Comparison of ENCODE assay signal across 29 cellular contexts in the genomic region with DNA sequence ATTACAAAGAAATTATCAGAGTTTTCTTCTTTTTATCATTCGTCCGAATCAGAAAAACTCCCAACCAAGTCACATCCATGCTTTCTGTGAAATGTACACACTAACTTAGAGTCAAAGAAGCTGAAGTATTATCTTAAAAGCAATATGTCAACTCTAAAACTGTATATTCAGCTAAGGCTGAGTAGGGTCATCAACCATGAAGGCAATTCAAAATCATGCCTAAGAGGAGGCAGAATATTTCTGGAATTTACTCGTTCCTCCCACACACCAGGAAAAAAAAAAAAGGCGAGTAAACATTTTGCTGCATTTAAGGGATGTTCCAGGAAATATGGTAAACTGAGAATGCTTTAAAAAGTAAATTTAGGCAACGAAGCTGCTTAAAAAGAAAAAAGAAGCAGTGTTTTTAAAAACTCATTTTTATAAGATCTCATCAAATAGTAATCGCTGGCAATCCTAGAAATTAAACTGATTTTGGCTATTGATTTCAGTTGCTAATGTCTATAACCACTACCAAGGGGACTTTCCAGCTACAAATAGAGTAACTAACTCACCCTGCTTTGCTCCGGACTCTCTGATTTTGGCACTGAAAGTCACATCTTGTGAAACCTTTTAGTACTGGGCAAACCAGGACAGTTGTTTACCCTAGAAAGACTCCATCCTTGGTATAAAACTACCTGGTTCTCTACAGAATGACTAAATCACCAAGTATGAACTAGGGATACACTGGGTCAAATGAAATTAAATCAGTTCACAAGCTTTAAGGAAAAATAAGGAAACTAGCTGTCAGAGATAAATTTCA.
DNase-seq lines count a peak whose midpoint lies in the region; ATAC-seq and TF ChIP-seq lines count a peak whose summit lies in the region.
"Had no signal": no experiment of that assay in that cellular context is flagged by ENCODE, and none has a peak within 500 bp of the region (broad histone marks: within the 10 kb centered on the region; RNA-seq: fewer than 3 reads in every experiment).

No MANE protein-coding gene starts in this region.

- TF ChIP-seq CTCF in KMS-11 (conservative IDR thresholded peaks at IDR 0.05; ENCODE audit: low read depth, low read length) (no peak), nephron (IDR thresholded peaks at IDR 0.05; ENCODE audit: unreplicated experiment in 3 of 3) (no peak), tibial nerve (IDR thresholded peaks at IDR 0.05) (no peak), WTC11 (IDR thresholded peaks at IDR 0.05) (no peak)

- H3K4me3 Mint-ChIP-seq in nephron: peak overlapping the region in 1 of 3 experiments; percentile 1
- no peak overlapping the region for H3K4me3 Mint-ChIP-seq in WTC11
- H3K4me3 Mint-ChIP-seq: activated CD8-positive, alpha-beta T cell treated with anti-CD3 and anti-CD28 coated beads, Interleukin-2, amount 10 ng/mL, durations not matched to agents 7 days and 5 days; activated naive CD8-positive, alpha-beta T cell treated with anti-CD3 and anti-CD28 coated beads, Interleukin-2, amount 10 ng/mL, durations not matched to agents 7 days and 5 days; neural crest cell had no signal

- H3K27ac Mint-ChIP-seq in nephron: peak overlapping the region; percentile 37 to 61 (median 43)
- H3K27ac Mint-ChIP-seq in WTC11: no peak overlapping the region
- H3K27ac Mint-ChIP-seq: activated CD8-positive, alpha-beta T cell treated with anti-CD3 and anti-CD28 coated beads, Interleukin-2, amount 10 ng/mL, durations not matched to agents 7 days and 5 days; activated naive CD8-positive, alpha-beta T cell treated with anti-CD3 and anti-CD28 coated beads, Interleukin-2, amount 10 ng/mL, durations not matched to agents 7 days and 5 days had no signal

- peaks cover 36% of the 10 kb centered on the region for H3K36me3 Mint-ChIP-seq in nephron (ENCODE audit: low read depth)
- peaks cover 9% of the 10 kb centered on the region; the same call in 1 of the 2 replicates for H3K36me3 Mint-ChIP-seq in WTC11

- ATAC-seq in HG02938 (IDR thresholded peaks at IDR 0.05; ENCODE audit: unreplicated experiment): no peak
- no peak for ATAC-seq in HG03196 (IDR thresholded peaks at IDR 0.05; ENCODE audit: unreplicated experiment)
- ATAC-seq in WTC11: no peak
- ATAC-seq: activated CD8-positive, alpha-beta T cell treated with anti-CD3 and anti-CD28 coated beads, Interleukin-2, amount 10 ng/mL, durations not matched to agents 7 days and 5 days; body of pancreas; gastrocnemius medialis; GM12878; lower lobe of right lung had no signal

- H3K27me3 Mint-ChIP-seq in nephron (ENCODE audit: low read depth) (no peaks in the 10 kb centered on the region), WTC11 (ENCODE audit: low read depth) (no peaks in the 10 kb centered on the region)
- H3K27me3 Mint-ChIP-seq: activated naive CD8-positive, alpha-beta T cell treated with anti-CD3 and anti-CD28 coated beads, Interleukin-2, amount 10 ng/mL, durations not matched to agents 7 days and 5 days had no signal

- no peak overlapping the region for H2AFZ ChIP-seq in KMS-11 (ENCODE audit: low read depth)

- H3K4me1 ChIP-seq in KMS-11 (ENCODE audit: low read depth, poor library complexity, severe bottlenecking): peaks cover 47% of the 10 kb centered on the region
- peaks cover 0 to 44% (median 8%) of the 10 kb centered on the region in 4 donors for H3K4me1 ChIP-seq in tibial nerve
- H3K4me1 ChIP-seq: lower lobe of right lung had no signal

- no peaks in the 10 kb centered on the region for H3K36me3 ChIP-seq in KMS-11 (ENCODE audit: insufficient read depth)
- H3K36me3 ChIP-seq in tibial nerve: peaks cover 0 to 21% (median 0%) of the 10 kb centered on the region in 3 donors
- H3K36me3 ChIP-seq: gastrocnemius medialis, MG63 had no signal

- DNase-seq in fibroblast of peridontal ligament (ENCODE audit: extremely low read depth): peak; percentile 49
- DNase-seq in tibial nerve (ENCODE audit: low spot score in 2 of 2): no peak
- no peak for DNase-seq in HuH-7 (ENCODE audit: low spot score)
- no peak for DNase-seq in WTC11 (ENCODE audit: low spot score)
- DNase-seq: activated CD4-positive, CD25-positive, alpha-beta regulatory T cell treated with anti-CD3 and anti-CD28 coated beads, Interleukin-2, amount 50 U/mL, for 72 hours; activated CD8-positive, alpha-beta T cell treated with anti-CD3 and anti-CD28 coated beads, Interleukin-2, amount 10 ng/mL, durations not matched to agents 7 days and 5 days; activated effector memory CD4-positive, alpha-beta T cell treated with anti-CD3 and anti-CD28 coated beads, Interleukin-2, amount 50 U/mL, for 16 hours; activated naive CD8-positive, alpha-beta T cell treated with anti-CD3 and anti-CD28 coated beads, Interleukin-2, amount 10 ng/mL, durations not matched to agents 7 days and 5 days; activated T-cell treated with anti-CD3 and anti-CD28 coated beads for 4 hours; gastrocnemius medialis; HCEC 1CT; hippocampal formation; lower lobe of right lung; NCI-H1417 treated with DMSO at 0.1 percent for 48 hours; NCI-H2107; Right ventricle myocardium superior; stimulated activated CD4-positive, alpha-beta T cell treated with anti-CD3 and anti-CD28 coated beads, Interleukin-2, amount 100 ng/mL, for 24 hours; substantia nigra; SW 1271 had no signal

- no peak overlapping the region for H3K4me3 ChIP-seq in KMS-11 (IDR thresholded peaks at IDR 0.05; ENCODE audit: insufficient read depth, low read depth, low read length)
- no peak overlapping the region for H3K4me3 ChIP-seq in tibial nerve
- H3K4me3 ChIP-seq: body of pancreas, gastrocnemius medialis, GM12878, lower lobe of right lung, MG63, skin epidermis had no signal

- H3K9me3 ChIP-seq in tibial nerve: no peaks in the 10 kb centered on the region
- H3K9me3 ChIP-seq: body of pancreas, gastrocnemius medialis, lower lobe of right lung, MG63 had no signal

- H3K9ac ChIP-seq in KMS-11: peak overlapping the region; percentile 8; the same call in 1 of the 2 replicates

- no peaks in the 10 kb centered on the region for H3K9me3 Mint-ChIP-seq in nephron
- no peaks in the 10 kb centered on the region for H3K9me3 Mint-ChIP-seq in WTC11
- H3K9me3 Mint-ChIP-seq: activated naive CD8-positive, alpha-beta T cell treated with anti-CD3 and anti-CD28 coated beads, Interleukin-2, amount 10 ng/mL, durations not matched to agents 7 days and 5 days; neural crest cell had no signal

- no peaks in the 10 kb centered on the region for H3K27me3 ChIP-seq in KMS-11 (ENCODE audit: insufficient read depth, low read depth)
- H3K27me3 ChIP-seq in tibial nerve: no peaks in the 10 kb centered on the region
- H3K27me3 ChIP-seq: body of pancreas, gastrocnemius medialis, MG63 had no signal

- H3K4me2 ChIP-seq in KMS-11: peak overlapping the region; percentile 61

- CTCF ChIA-PET in WTC11 (lab: Charles Lee): interaction anchor here (0.5 to 4.7 kb wide), 2 partner anchors 27 to 37 kb away, joined by 3 to 76 read pairs; no protein-coding TSS in a partner anchor

- TF ChIP-seq POLR2A in tibial nerve (IDR thresholded peaks at IDR 0.05): no peak

- H3K27ac ChIP-seq in KMS-11 (peak overlapping the region; percentile 71), tibial nerve (peak overlapping the region; percentile 26 to 64 (median 38))
- H3K27ac ChIP-seq: body of pancreas, C4-2B, lower lobe of right lung had no signal

- 44 to 47% methylated on average over 7 of the region's 7 CpGs for WGBS in tibial nerve, 2 donors

- no peaks in the 10 kb centered on the region for H4K20me1 ChIP-seq in KMS-11 (ENCODE audit: insufficient read depth)

- H3K79me2 ChIP-seq in KMS-11 (ENCODE audit: insufficient read depth, low read depth): no peaks in the 10 kb centered on the region

- no peak for TF ChIP-seq EP300 in tibial nerve (IDR thresholded peaks at IDR 0.05)

- POLR2A ChIA-PET in WTC11 (lab: Charles Lee): interaction anchor here (0.7 kb wide), 1 partner anchor 19 kb away, joined by 3 read pairs; no protein-coding TSS in a partner anchor

- peaks cover 45% of the 10 kb centered on the region for H3K4me1 Mint-ChIP-seq in nephron
- H3K4me1 Mint-ChIP-seq in WTC11: peaks cover 19% of the 10 kb centered on the region

TF ChIP-seq in WTC11, 78 proteins besides CTCF, POLR2A, EP300 and RAD21 (continues in another document):
- TF ChIP-seq PREB (CRISPR knock-in tag; IDR thresholded peaks at IDR 0.05; ENCODE audit: borderline replicate concordance) (no peak), ZNF396 (CRISPR knock-in tag; IDR thresholded peaks at IDR 0.05; ENCODE audit: borderline replicate concordance) (no peak)
- TF ChIP-seq, protein P1, sequence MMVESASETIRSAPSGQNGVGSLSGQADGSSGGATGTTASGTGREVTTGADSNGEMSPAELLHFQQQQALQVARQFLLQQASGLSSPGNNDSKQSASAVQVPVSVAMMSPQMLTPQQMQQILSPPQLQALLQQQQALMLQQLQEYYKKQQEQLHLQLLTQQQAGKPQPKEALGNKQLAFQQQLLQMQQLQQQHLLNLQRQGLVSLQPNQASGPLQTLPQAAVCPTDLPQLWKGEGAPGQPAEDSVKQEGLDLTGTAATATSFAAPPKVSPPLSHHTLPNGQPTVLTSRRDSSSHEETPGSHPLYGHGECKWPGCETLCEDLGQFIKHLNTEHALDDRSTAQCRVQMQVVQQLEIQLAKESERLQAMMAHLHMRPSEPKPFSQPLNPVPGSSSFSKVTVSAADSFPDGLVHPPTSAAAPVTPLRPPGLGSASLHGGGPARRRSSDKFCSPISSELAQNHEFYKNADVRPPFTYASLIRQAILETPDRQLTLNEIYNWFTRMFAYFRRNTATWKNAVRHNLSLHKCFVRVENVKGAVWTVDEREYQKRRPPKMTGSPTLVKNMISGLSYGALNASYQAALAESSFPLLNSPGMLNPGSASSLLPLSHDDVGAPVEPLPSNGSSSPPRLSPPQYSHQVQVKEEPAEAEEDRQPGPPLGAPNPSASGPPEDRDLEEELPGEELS (CRISPR knock-in tag; IDR thresholded peaks at IDR 0.05): no peak
- TF ChIP-seq, protein P2, sequence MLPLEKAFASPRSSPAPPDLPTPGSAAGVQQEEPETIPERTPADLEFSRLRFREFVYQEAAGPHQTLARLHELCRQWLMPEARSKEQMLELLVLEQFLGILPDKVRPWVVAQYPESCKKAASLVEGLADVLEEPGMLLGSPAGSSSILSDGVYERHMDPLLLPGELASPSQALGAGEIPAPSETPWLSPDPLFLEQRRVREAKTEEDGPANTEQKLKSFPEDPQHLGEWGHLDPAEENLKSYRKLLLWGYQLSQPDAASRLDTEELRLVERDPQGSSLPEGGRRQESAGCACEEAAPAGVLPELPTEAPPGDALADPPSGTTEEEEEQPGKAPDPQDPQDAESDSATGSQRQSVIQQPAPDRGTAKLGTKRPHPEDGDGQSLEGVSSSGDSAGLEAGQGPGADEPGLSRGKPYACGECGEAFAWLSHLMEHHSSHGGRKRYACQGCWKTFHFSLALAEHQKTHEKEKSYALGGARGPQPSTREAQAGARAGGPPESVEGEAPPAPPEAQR (CRISPR knock-in tag; IDR thresholded peaks at IDR 0.05): no peak
